Comparison of ENCODE assay signal across 30 cellular contexts in genomic region chr12:51086933-51087332, GRCh38. TPM values are rescaled to one million over a fixed set of nuclear protein-coding genes. Genes with fewer than 3 reads are reported as not detected.
DNase-seq lines count a peak whose midpoint lies in the region; ATAC-seq, FAIRE-seq and TF ChIP-seq lines count a peak whose summit lies in the region.
"Had no signal": no experiment of that assay in that cellular context is flagged by ENCODE, and none has a peak within 500 bp of the region (broad histone marks: within the 10 kb centered on the region; RNA-seq: fewer than 3 reads in every experiment).

No MANE protein-coding gene starts in this region.

- no peak overlapping the region for H4K91ac ChIP-seq in H1 (replicated peaks; ENCODE audit: insufficient read length, low read length)

- H4K5ac ChIP-seq in H1 (ENCODE audit: insufficient read length, low read depth, low read length): no peak overlapping the region

- H3K36me3 ChIP-seq in HepG2 (replicated peaks in 1 of 2; ENCODE audit: control insufficient read depth in 1 of 2, insufficient read depth in 2 of 2, low read length in 2 of 2) (no peaks in the 10 kb centered on the region), right lobe of liver (no peaks in the 10 kb centered on the region), H1 (ENCODE audit: control insufficient read depth in 2 of 4, insufficient read depth in 4 of 4, low read length in 3 of 4) (no peaks in the 10 kb centered on the region; a peak in 1 of 8 replicates)
- H3K36me3 ChIP-seq: MG63 had no signal

- no peak overlapping the region for H3K18ac ChIP-seq in H1 (ENCODE audit: extremely low read depth, low read length)

- no peak overlapping the region for H2BK15ac ChIP-seq in H1 (ENCODE audit: low read length)

- FAIRE-seq in HepG2 (lab: Jason Lieb, UNC): no peak
- FAIRE-seq in H1 (lab: Jason Lieb, UNC): no peak
- no peak for FAIRE-seq in HTR-8/SVneo (lab: Jason Lieb, UNC)
- FAIRE-seq: GM12878, RCC 7860 had no signal

- no peaks in the 10 kb centered on the region; a peak in 1 of 5 replicates for H3K27me3 ChIP-seq in HepG2 (ENCODE audit: control insufficient read depth in 1 of 2, insufficient read depth in 2 of 2, low read length in 2 of 2)
- H3K27me3 ChIP-seq in right lobe of liver: no peaks in the 10 kb centered on the region
- no peaks in the 10 kb centered on the region for H3K27me3 ChIP-seq in H1 (replicated peaks in 1 of 4; ENCODE audit: control insufficient read depth in 3 of 4, extremely low read depth in 1 of 4, insufficient read depth in 3 of 4, low read length in 3 of 4)
- H3K27me3 ChIP-seq: BE2C, MG63 had no signal

- H2BK20ac ChIP-seq in H1 (ENCODE audit: low read length): no peak overlapping the region

- H4K20me1 ChIP-seq in HepG2 (ENCODE audit: insufficient read depth, low read length) (no peaks in the 10 kb centered on the region), H1 (replicated peaks in 1 of 2; ENCODE audit: control insufficient read depth in 1 of 2, insufficient read depth in 2 of 2, low read length in 2 of 2) (peaks cover 0 to 5% of the 10 kb centered on the region in 2 experiments)

- H3K79me1 ChIP-seq in H1 (ENCODE audit: low read depth, low read length): peaks cover 4% of the 10 kb centered on the region; the same call in 1 of the 2 replicates

- H3K79me2 ChIP-seq in HepG2 (ENCODE audit: insufficient read depth, low read length) (peaks cover 8% of the 10 kb centered on the region), H1 (ENCODE audit: control insufficient read depth in 1 of 2, insufficient read depth in 2 of 2, low read length in 2 of 2) (peaks cover 3 to 7% of the 10 kb centered on the region in 2 experiments; a peak in 2 of 4 replicates)

- no peaks in the 10 kb centered on the region for H3K27me3 Mint-ChIP-seq in activated CD4-positive, alpha-beta T cell treated with anti-CD3 and anti-CD28 coated beads, Interleukin-2, amount 10 ng/mL, durations not matched to agents 7 days and 5 days

- no peak overlapping the region for H3K23ac ChIP-seq in H1 (ENCODE audit: insufficient read length)

- TF ChIP-seq POLR2A in HepG2 (IDR thresholded peaks at IDR 0.05; ENCODE audit: insufficient read depth in 1 of 2, low read depth in 2 of 2, low read length in 2 of 2) (no peak), right lobe of liver (IDR thresholded peaks at IDR 0.05) (no peak), H1 (IDR thresholded peaks at IDR 0.05; ENCODE audit: control extremely low read depth in 1 of 2, low read depth in 2 of 2, low read length in 2 of 2) (no peak)

- intact Hi-C loops in HepG2 (cut with micrococcal nuclease; ENCODE audit: unreplicated experiment): no loop called here
- intact Hi-C loops in right lobe of liver (cut with DNase I): no loop called here

- DNase-seq in activated CD4-positive, alpha-beta T cell treated with anti-CD3 and anti-CD28 coated beads, Interleukin-2, amount 10 ng/mL, durations not matched to agents 7 days and 5 days: no peak
- DNase-seq in activated CD4-positive, alpha-beta T cell treated with anti-CD3 and anti-CD28 coated beads, Interleukin-2, amount 50 U/mL, for 4 hours: no peak
- DNase-seq in HepG2 (ENCODE audit: low spot score) (no peak), right lobe of liver (no peak), H1 (ENCODE audit: low read depth in 1 of 2, low spot score in 2 of 2) (no peak), anterior cingulate cortex (lab: John Stamatoyannopoulos, UW) (no peak), HTR-8/SVneo (ENCODE audit: insufficient read length, low spot score) (no peak)
- DNase-seq: ACHN; BE2C; CD8-positive, alpha-beta memory T cell; DMS 273 treated with DMSO at 0.1 percent for 48 hours; DMS79; EL; GDM1; HCEC 1CT; KBM-7; MG63; NCI-H1105 treated with DMSO at 0.1 percent for 48 hours; NCI-H146; NCI-H1930; NCI-H2107; NCI-H446; NCI-H524 treated with DMSO at 0.1 percent for 48 hours; NCI-H774 had no signal

- POLR2A ChIA-PET in activated CD4-positive, alpha-beta T cell treated with anti-CD3 and anti-CD28 coated beads, Interleukin-2, amount 10 ng/mL, durations not matched to agents 7 days and 5 days (lab: Charles Lee): no interaction called here
- POLR2A ChIA-PET in HepG2 (lab: Yijun Ruan, JAX): no interaction called here
- POLR2A ChIA-PET in H1 (lab: Charles Lee; ENCODE audit: partially characterized antibody): no interaction called here

- H3K4me1 Mint-ChIP-seq in activated CD4-positive, alpha-beta T cell treated with anti-CD3 and anti-CD28 coated beads, Interleukin-2, amount 10 ng/mL, durations not matched to agents 7 days and 5 days: peaks cover 30% of the 10 kb centered on the region

- TF ChIP-seq RAD21 in HepG2 (CRISPR knock-in tag; IDR thresholded peaks at IDR 0.05) (no peak), H1 (IDR thresholded peaks at IDR 0.05 in 1 of 2, conservative IDR thresholded peaks at IDR 0.05 in 1 of 2; ENCODE audit: low read depth in 2 of 2, low read length in 2 of 2) (no peak)

- H3K9me3 Mint-ChIP-seq in activated CD4-positive, alpha-beta T cell treated with anti-CD3 and anti-CD28 coated beads, Interleukin-2, amount 10 ng/mL, durations not matched to agents 7 days and 5 days: no peaks in the 10 kb centered on the region
- H3K9me3 Mint-ChIP-seq: CD14-positive monocyte; CD8-positive, alpha-beta memory T cell; GM23338 had no signal

- CTCF ChIA-PET in activated CD4-positive, alpha-beta T cell treated with anti-CD3 and anti-CD28 coated beads, Interleukin-2, amount 10 ng/mL, durations not matched to agents 7 days and 5 days (lab: Charles Lee): no interaction called here
- CTCF ChIA-PET in HepG2 (lab: Yijun Ruan, JAX; ENCODE audit: low intra/inter-chr PET ratio, low total read pairs) (no interaction called here), H1 (lab: Charles Lee; ENCODE audit: partially characterized antibody) (interaction anchor here (0.9 to 1.0 kb wide), 2 partner anchors 183 to 263 kb away, joined by 3 to 4 read pairs; no protein-coding TSS in a partner anchor)

- 85% methylated on average over 10 of the region's 10 CpGs for WGBS in HepG2 (ENCODE audit: low lambda C conversion rate)
- 85% methylated on average over 10 of the region's 10 CpGs for WGBS in right lobe of liver (ENCODE audit: insufficient coverage, low coverage, low lambda C conversion rate, missing lambda C conversion rate)
- WGBS in H1 (ENCODE audit: extremely low coverage in 1 of 2, insufficient coverage in 1 of 2, insufficient read length in 1 of 2, insufficient replicate concordance in 2 of 2, low coverage in 1 of 2, low lambda C conversion rate in 2 of 2, missing lambda C conversion rate in 1 of 2), 2 experiments: 90% methylated on average over 10 of the region's 10 CpGs; no CpG with 5 or more reads in 1 of the 2 experiments

- H3K4me3 ChIP-seq in HepG2 (replicated peaks in 1 of 3; ENCODE audit: insufficient read depth in 1 of 3, low read depth in 2 of 3, low read length in 3 of 3): no peak overlapping the region
- no peak overlapping the region for H3K4me3 ChIP-seq in right lobe of liver
- H3K4me3 ChIP-seq in H1 (ENCODE audit: extremely low read depth in 1 of 4, insufficient read depth in 2 of 4, low read depth in 3 of 4, low read length in 4 of 4): no peak overlapping the region
- H3K4me3 ChIP-seq: GM12878, GM23338, MG63 had no signal

- no peak overlapping the region for H3K4me2 ChIP-seq in HepG2 (ENCODE audit: low read depth, low read length)
- no peak overlapping the region for H3K4me2 ChIP-seq in H1 (ENCODE audit: insufficient read depth in 1 of 2, low read depth in 2 of 2, low read length in 2 of 2)
- H3K4me2 ChIP-seq: GM23338 had no signal

- H3K9ac ChIP-seq in HepG2 (ENCODE audit: insufficient read depth, low read depth, low read length) (no peak overlapping the region), H1 (replicated peaks in 1 of 4; ENCODE audit: extremely low read depth in 1 of 4, low read depth in 3 of 4, low read length in 3 of 4) (no peak overlapping the region)

- peak overlapping the region; percentile 54 for H3K27ac Mint-ChIP-seq in activated CD4-positive, alpha-beta T cell treated with anti-CD3 and anti-CD28 coated beads, Interleukin-2, amount 10 ng/mL, durations not matched to agents 7 days and 5 days
- H3K27ac Mint-ChIP-seq: GM23338 had no signal

- no peak overlapping the region for H3K14ac ChIP-seq in H1 (ENCODE audit: insufficient read length)

- H2AK5ac ChIP-seq in H1 (ENCODE audit: low read depth, low read length): no peak overlapping the region

- H3K4me1 ChIP-seq in HepG2 (ENCODE audit: insufficient read depth, low read length) (peaks cover 8% of the 10 kb centered on the region), right lobe of liver (no peaks in the 10 kb centered on the region), H1 (replicated peaks in 1 of 4; ENCODE audit: control insufficient read depth in 3 of 4, insufficient read depth in 4 of 4, low read length in 3 of 4) (peaks cover 3 to 5% (median 3%) of the 10 kb centered on the region in 4 experiments; a peak in 4 of 7 replicates)
- H3K4me1 ChIP-seq: BE2C had no signal

- no peak overlapping the region for H2BK120ac ChIP-seq in H1 (replicated peaks; ENCODE audit: low read depth, low read length)

- peaks cover 9% of the 10 kb centered on the region for H3K23me2 ChIP-seq in H1 (ENCODE audit: low read depth, low read length)

- in situ Hi-C loops in HepG2 (cut with HindIII; ENCODE audit: extremely low pct_ligation_motif_present, low pct_unique_long_range_greater_than_20kb): no loop called here

- ATAC-seq in HepG2: no peak
- ATAC-seq in right lobe of liver: no peak
- no peak for ATAC-seq in HG02642 (IDR thresholded peaks at IDR 0.05; ENCODE audit: poor library complexity, unreplicated experiment)
- ATAC-seq: GM12878, GM23338 had no signal

- no peak overlapping the region for H2BK12ac ChIP-seq in H1 (ENCODE audit: low read depth, low read length)

- BruUV-seq in HepG2 (replicated peaks; lab: Mats Ljungman, UMichigan): no TSS peak

- no peak overlapping the region for H4K8ac ChIP-seq in H1 (ENCODE audit: extremely low read depth, insufficient read depth, low read length)

- no peak overlapping the region for H3K56ac ChIP-seq in H1 (replicated peaks; ENCODE audit: insufficient read length, low read depth, low read length)

- no peak overlapping the region for H3K4ac ChIP-seq in H1 (replicated peaks; ENCODE audit: insufficient read length, low read depth, low read length)

- TF ChIP-seq CTCF in HepG2 (CRISPR knock-in tag; IDR thresholded peaks at IDR 0.05) (no peak), right lobe of liver (IDR thresholded peaks at IDR 0.05) (no peak), H1 (IDR thresholded peaks at IDR 0.05; ENCODE audit: control extremely low read depth in 1 of 3, insufficient read depth in 1 of 3, low read depth in 1 of 3, low read length in 3 of 3) (no peak)

- peaks cover 16% of the 10 kb centered on the region for H3K36me3 Mint-ChIP-seq in activated CD4-positive, alpha-beta T cell treated with anti-CD3 and anti-CD28 coated beads, Interleukin-2, amount 10 ng/mL, durations not matched to agents 7 days and 5 days (ENCODE audit: low read depth)

- no peak overlapping the region for H3K4me3 Mint-ChIP-seq in activated CD4-positive, alpha-beta T cell treated with anti-CD3 and anti-CD28 coated beads, Interleukin-2, amount 10 ng/mL, durations not matched to agents 7 days and 5 days
- H3K4me3 Mint-ChIP-seq: CD14-positive monocyte; CD8-positive, alpha-beta memory T cell; GM23338 had no signal

- H2BK5ac ChIP-seq in H1 (ENCODE audit: low read depth, low read length): no peak overlapping the region

- no peak overlapping the region for H2AFZ ChIP-seq in HepG2 (ENCODE audit: low read length)
- H2AFZ ChIP-seq in H1 (ENCODE audit: low read length): no peak overlapping the region
- H2AFZ ChIP-seq: GM23338 had no signal

- H3K27ac ChIP-seq in HepG2 (ENCODE audit: extremely low read length, insufficient read depth, low read length) (no peak overlapping the region), right lobe of liver (no peak overlapping the region), H1 (ENCODE audit: low read depth, low read length) (no peak overlapping the region)
- H3K27ac ChIP-seq: 22Rv1 had no signal

- TF ChIP-seq EP300 in HepG2 (IDR thresholded peaks at IDR 0.05; ENCODE audit: low read depth in 2 of 2, low read length in 2 of 2) (no peak), HepG2 (CRISPR knock-in tag; IDR thresholded peaks at IDR 0.05; ENCODE audit: borderline replicate concordance) (no peak), H1 (IDR thresholded peaks at IDR 0.05; ENCODE audit: borderline replicate concordance in 1 of 2, low read depth in 2 of 2, low read length in 2 of 2) (no peak)

- H3K9me3 ChIP-seq in HepG2 (ENCODE audit: low read length) (no peaks in the 10 kb centered on the region), right lobe of liver (no peaks in the 10 kb centered on the region), H1 (ENCODE audit: insufficient read depth in 2 of 2, low read depth in 1 of 2, low read length in 1 of 2) (no peaks in the 10 kb centered on the region)
- H3K9me3 ChIP-seq: BE2C, MG63 had no signal

RNA-seq across cellular contexts. Expression of gene CSRNP2, which starts 3.5 kb away (rescaled TPM):
- total RNA-seq in activated CD4-positive, alpha-beta T cell treated with anti-CD3 and anti-CD28 coated beads, Interleukin-2, amount 10 ng/mL, durations not matched to agents 7 days and 5 days: 10 to 100 TPM; 13.6 to 17.0 TPM
- total RNA-seq in HepG2 (2016; rRNA removed; fragmentation: Illumina TruSeq; extraction: Trizol) (4.8 and 5.4 TPM in 2 replicates), right lobe of liver (1 to 10 TPM; 5.2 to 9.4 (median 6.7) TPM)
- 2.2 and 2.5 TPM in 2 replicates for total RNA-seq in HepG2 (2016; cell fraction: cytosol; rRNA removed; fragmentation: Illumina TruSeq; extraction: Trizol; ENCODE audit: low read depth)
- 4.9 and 5.0 TPM in 2 replicates for total RNA-seq in HepG2 (2016; cell fraction: insoluble cytoplasmic fraction; rRNA removed; fragmentation: Illumina TruSeq; extraction: Trizol)
- total RNA-seq in HepG2 (2016; cell fraction: membrane; rRNA removed; fragmentation: Illumina TruSeq; extraction: Trizol): 4.9 and 5.0 TPM in 2 replicates
- total RNA-seq in HepG2 (2016; cell fraction: nucleus; rRNA removed; fragmentation: Illumina TruSeq; extraction: Trizol): 4.3 and 4.8 TPM in 2 replicates
- polyA plus RNA-seq in HepG2 (2011; rRNA removed) (7.3 and 7.5 TPM in 2 replicates), H1 (2011; rRNA removed) (11.3 and 13.7 TPM in 2 replicates)
- 4.0 and 5.0 TPM in 2 replicates for polyA plus RNA-seq in HepG2 (2011; cell fraction: cytosol; rRNA removed)
- polyA plus RNA-seq in HepG2 (2011; cell fraction: nucleus; rRNA removed): 6.5 and 9.9 TPM in 2 replicates
- polyA plus RNA-seq in HepG2 (2012): 4.8 and 6.4 TPM in 2 replicates
- polyA plus RNA-seq in HepG2 (2016; cell fraction: cytosol; fragmentation: Illumina TruSeq; extraction: Trizol; ENCODE audit: low read depth): 0.69 and 1.1 TPM in 2 replicates
- polyA plus RNA-seq in HepG2 (2016; cell fraction: insoluble cytoplasmic fraction; fragmentation: Illumina TruSeq; extraction: Trizol; ENCODE audit: low read depth): 5.5 TPM in 2 replicates
- polyA plus RNA-seq in HepG2 (2016; cell fraction: membrane; fragmentation: Illumina TruSeq; extraction: Trizol; ENCODE audit: low read depth): 2.9 and 3.9 TPM in 2 replicates
- 12.1 and 14.0 TPM in 2 replicates for polyA plus RNA-seq in HepG2 (2016; cell fraction: nucleus; fragmentation: Illumina TruSeq; extraction: Trizol; ENCODE audit: insufficient read depth, low read depth)
- 8.0 and 14.3 TPM in 2 replicates for polyA minus RNA-seq in HepG2 (2011; rRNA and poly(A)+ RNA removed; ENCODE audit: low replicate concordance)
- polyA minus RNA-seq in HepG2 (2011; cell fraction: cytosol; rRNA and poly(A)+ RNA removed): 4.0 and 7.0 TPM in 2 replicates
- 7.2 and 7.6 TPM in 2 replicates for polyA minus RNA-seq in HepG2 (2011; cell fraction: nucleus; rRNA and poly(A)+ RNA removed)
- total RNA-seq in H1 (2021; fragmentation: NEBNext Ultra II Directional; extraction: Animal tissue kit (Norgen Biotek cat#: 25700)): 31.9 and 34.0 TPM in 2 replicates
- polyA plus RNA-seq in H1 (2011; cell fraction: cytosol; rRNA removed): 13.9 TPM
- 13.2 TPM for polyA plus RNA-seq in H1 (2011; cell fraction: nucleus; rRNA removed)
- 15.2 to 17.1 TPM (median 16.4 TPM) in 4 replicates for polyA plus RNA-seq in H1 (2012, experiment 1 of 2)
- 9.8 TPM for polyA plus RNA-seq in H1 (2012, experiment 2 of 2)
- polyA plus RNA-seq in H1 (2013, experiment 1 of 2): 13.0 TPM
- 12.3 TPM for polyA plus RNA-seq in H1 (2013, experiment 2 of 2)
- 17.2 and 23.8 TPM in 2 replicates for polyA minus RNA-seq in H1 (2011; rRNA and poly(A)+ RNA removed)
- polyA minus RNA-seq in H1 (2011; cell fraction: cytosol; rRNA and poly(A)+ RNA removed): 19.9 TPM
- polyA minus RNA-seq in H1 (2011; cell fraction: nucleus; rRNA and poly(A)+ RNA removed): 18.7 TPM

RNA-seq across cellular contexts. Expression of gene LETMD1, which starts 38.8 kb away (rescaled TPM):
- total RNA-seq in activated CD4-positive, alpha-beta T cell treated with anti-CD3 and anti-CD28 coated beads, Interleukin-2, amount 10 ng/mL, durations not matched to agents 7 days and 5 days: 10 to 100 TPM; 66.3 to 68.6 TPM
- total RNA-seq in HepG2 (2016; rRNA removed; fragmentation: Illumina TruSeq; extraction: Trizol) (31.3 and 43.3 TPM in 2 replicates), right lobe of liver (10 to 100 TPM; 22.1 to 35.6 (median 30.4) TPM)
- total RNA-seq in HepG2 (2016; cell fraction: cytosol; rRNA removed; fragmentation: Illumina TruSeq; extraction: Trizol; ENCODE audit: low read depth): 38.9 and 41.9 TPM in 2 replicates
- 30.1 and 43.5 TPM in 2 replicates for total RNA-seq in HepG2 (2016; cell fraction: insoluble cytoplasmic fraction; rRNA removed; fragmentation: Illumina TruSeq; extraction: Trizol)
- 40.9 and 47.5 TPM in 2 replicates for total RNA-seq in HepG2 (2016; cell fraction: membrane; rRNA removed; fragmentation: Illumina TruSeq; extraction: Trizol)
- 60.1 and 72.7 TPM in 2 replicates for total RNA-seq in HepG2 (2016; cell fraction: nucleus; rRNA removed; fragmentation: Illumina TruSeq; extraction: Trizol)
- polyA plus RNA-seq in HepG2 (2011; rRNA removed) (81.5 and 87.7 TPM in 2 replicates), H1 (2011; rRNA removed) (52.0 and 65.3 TPM in 2 replicates)
- polyA plus RNA-seq in HepG2 (2011; cell fraction: cytosol; rRNA removed): 67.1 and 81.9 TPM in 2 replicates
- polyA plus RNA-seq in HepG2 (2011; cell fraction: nucleus; rRNA removed): 87.7 and 105 TPM in 2 replicates
- 69.6 and 72.9 TPM in 2 replicates for polyA plus RNA-seq in HepG2 (2012)
- polyA plus RNA-seq in HepG2 (2016; cell fraction: cytosol; fragmentation: Illumina TruSeq; extraction: Trizol; ENCODE audit: low read depth): 16.7 and 17.0 TPM in 2 replicates
- 35.1 and 35.4 TPM in 2 replicates for polyA plus RNA-seq in HepG2 (2016; cell fraction: insoluble cytoplasmic fraction; fragmentation: Illumina TruSeq; extraction: Trizol; ENCODE audit: low read depth)
- 34.3 and 34.9 TPM in 2 replicates for polyA plus RNA-seq in HepG2 (2016; cell fraction: membrane; fragmentation: Illumina TruSeq; extraction: Trizol; ENCODE audit: low read depth)
- polyA plus RNA-seq in HepG2 (2016; cell fraction: nucleus; fragmentation: Illumina TruSeq; extraction: Trizol; ENCODE audit: insufficient read depth, low read depth): 140 and 146 TPM in 2 replicates
- polyA minus RNA-seq in HepG2 (2011; rRNA and poly(A)+ RNA removed; ENCODE audit: low replicate concordance): 91.2 and 186 TPM in 2 replicates
- 27.8 and 37.3 TPM in 2 replicates for polyA minus RNA-seq in HepG2 (2011; cell fraction: cytosol; rRNA and poly(A)+ RNA removed)
- 53.9 and 66.5 TPM in 2 replicates for polyA minus RNA-seq in HepG2 (2011; cell fraction: nucleus; rRNA and poly(A)+ RNA removed)
- 31.9 and 39.4 TPM in 2 replicates for total RNA-seq in H1 (2021; fragmentation: NEBNext Ultra II Directional; extraction: Animal tissue kit (Norgen Biotek cat#: 25700))
- 70.9 TPM for polyA plus RNA-seq in H1 (2011; cell fraction: cytosol; rRNA removed)
- polyA plus RNA-seq in H1 (2011; cell fraction: nucleus; rRNA removed): 74.8 TPM
- polyA plus RNA-seq in H1 (2012, experiment 1 of 2): 54.7 to 66.8 TPM (median 60.2 TPM) in 4 replicates
- polyA plus RNA-seq in H1 (2012, experiment 2 of 2): 40.4 TPM
- polyA plus RNA-seq in H1 (2013, experiment 1 of 2): 39.1 TPM
- polyA plus RNA-seq in H1 (2013, experiment 2 of 2): 38.6 TPM
- polyA minus RNA-seq in H1 (2011; rRNA and poly(A)+ RNA removed): 79.6 and 89.9 TPM in 2 replicates
- polyA minus RNA-seq in H1 (2011; cell fraction: cytosol; rRNA and poly(A)+ RNA removed): 29.4 TPM
- 37.1 TPM for polyA minus RNA-seq in H1 (2011; cell fraction: nucleus; rRNA and poly(A)+ RNA removed)
